ENCODE assay signal across 20 cellular contexts in the genomic region with DNA sequence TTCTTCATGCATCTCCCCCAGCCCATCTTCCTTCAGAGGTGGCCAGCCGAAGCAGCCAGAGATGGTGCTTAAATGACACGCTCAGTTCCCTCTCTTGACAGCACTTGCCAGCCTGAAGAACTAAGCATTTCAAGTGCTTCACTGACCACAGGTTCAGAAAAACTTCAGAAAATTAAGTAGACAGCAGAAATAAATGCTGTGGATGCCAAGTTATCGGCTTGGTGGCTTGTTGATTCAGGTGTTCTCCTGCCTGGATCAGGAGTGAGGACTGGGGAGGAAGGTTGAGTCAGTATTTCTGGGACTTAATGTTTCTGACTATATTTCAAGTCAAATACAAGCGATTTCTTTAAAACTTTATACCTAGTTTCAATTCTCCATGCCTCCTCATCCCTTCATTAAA. TPM values are rescaled to one million over a fixed set of nuclear protein-coding genes. Genes with fewer than 3 reads are reported as not detected.
DNase-seq lines count a peak whose midpoint lies in the region; ATAC-seq, FAIRE-seq and TF ChIP-seq lines count a peak whose summit lies in the region.
"Had no signal": no experiment of that assay in that cellular context is flagged by ENCODE, and none has a peak within 500 bp of the region (broad histone marks: within the 10 kb centered on the region; RNA-seq: fewer than 3 reads in every experiment).

No MANE protein-coding gene starts in this region.

- no peak for FAIRE-seq in pancreas (lab: Jason Lieb, UNC)
- FAIRE-seq: GM12891, GM18507 had no signal

- H3K27ac ChIP-seq in pancreas: no peak overlapping the region

- H3K36me3 ChIP-seq in pancreas: no peaks in the 10 kb centered on the region

- TF ChIP-seq CTCF in pancreas (IDR thresholded peaks at IDR 0.05) (no peak), GM10248 (IDR thresholded peaks at IDR 0.05; ENCODE audit: control extremely low read depth, extremely low read depth, low read depth, missing control alignments) (no peak)

- H3K36me3 Mint-ChIP-seq in activated CD4-positive, alpha-beta T cell treated with anti-CD3 and anti-CD28 coated beads, Interleukin-2, amount 10 ng/mL, durations not matched to agents 7 days and 5 days (ENCODE audit: low read depth): peaks cover 48% of the 10 kb centered on the region

- no peaks in the 10 kb centered on the region for H3K9me3 ChIP-seq in pancreas

- H3K4me1 Mint-ChIP-seq in activated CD4-positive, alpha-beta T cell treated with anti-CD3 and anti-CD28 coated beads, Interleukin-2, amount 10 ng/mL, durations not matched to agents 7 days and 5 days: no peaks in the 10 kb centered on the region

- H3K27me3 Mint-ChIP-seq in activated CD4-positive, alpha-beta T cell treated with anti-CD3 and anti-CD28 coated beads, Interleukin-2, amount 10 ng/mL, durations not matched to agents 7 days and 5 days: no peaks in the 10 kb centered on the region
- H3K27me3 Mint-ChIP-seq: CD4-positive, alpha-beta memory T cell had no signal

- peaks cover 0 to 3% (median 0%) of the 10 kb centered on the region in 3 donors for H3K4me1 ChIP-seq in pancreas

- intact Hi-C loops in pancreas (cut with DNase I): no loop called here

- H3K4me3 Mint-ChIP-seq in activated CD4-positive, alpha-beta T cell treated with anti-CD3 and anti-CD28 coated beads, Interleukin-2, amount 10 ng/mL, durations not matched to agents 7 days and 5 days: no peak overlapping the region
- H3K4me3 Mint-ChIP-seq: CD4-positive, alpha-beta memory T cell; H9 had no signal

- H3K4me3 ChIP-seq in pancreas: no peak overlapping the region

- ATAC-seq in pancreas: peak in 3 of 4 donors; percentile 44 to 87 (median 80)
- ATAC-seq: HCT116 had no signal

- CTCF ChIA-PET in GM10248 (lab: Yijun Ruan, JAX): interaction anchor here (1.7 to 2.5 kb wide), 2 partner anchors 21 to 395 kb away, joined by 3 to 6 read pairs; no protein-coding TSS in a partner anchor
- CTCF ChIA-PET in activated CD4-positive, alpha-beta T cell treated with anti-CD3 and anti-CD28 coated beads, Interleukin-2, amount 10 ng/mL, durations not matched to agents 7 days and 5 days (lab: Charles Lee): interaction anchor here (0.7 kb wide), 1 partner anchor 190 kb away, joined by 3 read pairs; no protein-coding TSS in a partner anchor

- DNase-seq in DMS79 (lab: John Stamatoyannopoulos, UW) (peak; percentile 59), DMS79 treated with DMSO at 0.1 percent for 48 hours (lab: John Stamatoyannopoulos, UW) (peak; percentile 54), ecto neural progenitor cell (ENCODE audit: low spot score) (peak; percentile 2), pancreas (peak in 1 of 6 donors; percentile 31), NK-92 (lab: John Stamatoyannopoulos, UW; ENCODE audit: unreplicated experiment) (no peak), GOT3 (lab: John Stamatoyannopoulos, UW) (no peak), GM10248 (ENCODE audit: extremely low spot score) (no peak)
- no peak for DNase-seq in activated CD4-positive, alpha-beta T cell treated with anti-CD3 and anti-CD28 coated beads, Interleukin-2, amount 10 ng/mL, durations not matched to agents 7 days and 5 days
- DNase-seq: C1 segment of cervical spinal cord; Calu3; CD4-positive, alpha-beta memory T cell; COR-L47; DMS53; EL; GDM1; H9 had no signal

- WGBS in pancreas, 2 donors: 71 to 75% methylated on average over 4 of the region's 4 CpGs

- no peak overlapping the region for H3K27ac Mint-ChIP-seq in activated CD4-positive, alpha-beta T cell treated with anti-CD3 and anti-CD28 coated beads, Interleukin-2, amount 10 ng/mL, durations not matched to agents 7 days and 5 days
- H3K27ac Mint-ChIP-seq: H9 had no signal

- H3K9me3 Mint-ChIP-seq in activated CD4-positive, alpha-beta T cell treated with anti-CD3 and anti-CD28 coated beads, Interleukin-2, amount 10 ng/mL, durations not matched to agents 7 days and 5 days: peaks cover 9% of the 10 kb centered on the region

- POLR2A ChIA-PET in GM10248 (lab: Yijun Ruan, JAX): no interaction called here
- POLR2A ChIA-PET in activated CD4-positive, alpha-beta T cell treated with anti-CD3 and anti-CD28 coated beads, Interleukin-2, amount 10 ng/mL, durations not matched to agents 7 days and 5 days (lab: Charles Lee): no interaction called here

- H3K27me3 ChIP-seq in pancreas: no peaks in the 10 kb centered on the region

RNA-seq across cellular contexts. Expression of a gene that starts 58.2 kb away (rescaled TPM):
- total RNA-seq in pancreas: 10 to 100 TPM in 1 of 6 donors, 1 to 10 TPM in 5; 4.9 to 10.3 (median 8.6) TPM
- polyA plus RNA-seq in pancreas: 1 to 10 TPM; 1.5 to 4.2 TPM
- total RNA-seq in activated CD4-positive, alpha-beta T cell treated with anti-CD3 and anti-CD28 coated beads, Interleukin-2, amount 10 ng/mL, durations not matched to agents 7 days and 5 days: 10 to 100 TPM; 33.3 to 39.5 TPM
- total RNA-seq: A172 had no signal

Comparison
In these comparisons a context has a peak if more than half of its experiments do, and no peak if none do; other contexts are left out.
1. DNase-seq: peak in DMS79 (single experiment), DMS79 treated with DMSO at 0.1 percent for 48 hours (single experiment) and ecto neural progenitor cell (single experiment); none in NK-92 (single experiment), GOT3 (single experiment), GM10248 (single experiment) and activated CD4-positive, alpha-beta T cell treated with anti-CD3 and anti-CD28 coated beads, Interleukin-2, amount 10 ng/mL, durations not matched to agents 7 days and 5 days (single experiment).